15 cellular contexts compared by ENCODE assay signal in the genomic region with DNA sequence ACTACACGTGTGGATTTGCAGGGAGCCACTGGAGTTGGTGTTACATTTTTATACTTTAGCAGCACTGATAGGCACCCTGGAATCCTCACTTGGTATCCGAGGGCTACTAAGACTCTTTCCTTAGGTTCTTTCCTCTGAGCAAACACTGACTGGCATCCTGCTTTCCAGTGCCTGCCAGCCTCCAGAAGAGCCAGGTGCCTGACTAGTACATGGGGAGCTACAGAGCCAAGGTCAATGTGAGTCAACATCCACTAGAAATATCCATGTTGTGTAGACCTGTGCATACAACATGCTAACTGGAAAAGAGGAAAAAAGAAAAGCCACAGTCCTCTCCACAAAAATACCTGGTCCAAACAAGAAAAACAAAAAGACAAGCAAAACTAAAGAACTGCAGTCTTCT. TPM values are rescaled to one million over a fixed set of nuclear protein-coding genes. Genes with fewer than 3 reads are reported as not detected.
DNase-seq lines count a peak whose midpoint lies in the region; ATAC-seq and TF ChIP-seq lines count a peak whose summit lies in the region.
"Had no signal": no experiment of that assay in that cellular context is flagged by ENCODE, and none has a peak within 500 bp of the region (broad histone marks: within the 10 kb centered on the region; RNA-seq: fewer than 3 reads in every experiment).

No MANE protein-coding gene starts in this region.

- H3K4me1 ChIP-seq in CD8-positive, alpha-beta T cell (ENCODE audit: insufficient read depth, low read length) = peaks cover 36% of the 10 kb centered on the region
- H3K4me1 ChIP-seq in right lobe of liver = peaks cover 0 to 26% (median 4%) of the 10 kb centered on the region in 4 donors

- no peaks in the 10 kb centered on the region for H3K9me3 Mint-ChIP-seq in activated naive CD4-positive, alpha-beta T cell treated with anti-CD3 and anti-CD28 coated beads for 36 hours
- H3K9me3 Mint-ChIP-seq in CD8-positive, alpha-beta T cell = no peaks in the 10 kb centered on the region
- H3K9me3 Mint-ChIP-seq in activated CD4-positive, alpha-beta T cell treated with anti-CD3 and anti-CD28 coated beads, Interleukin-2, amount 10 ng/mL, durations not matched to agents 24 days and 14 days = no peaks in the 10 kb centered on the region
- H3K9me3 Mint-ChIP-seq: CD4-positive, CD25-positive, alpha-beta regulatory T cell had no signal

- ATAC-seq in CD8-positive, alpha-beta T cell = no peak
- peak in 3 of 4 donors; percentile 40 to 72 (median 53) for ATAC-seq in right lobe of liver
- ATAC-seq: HCT116 had no signal

- H3K27ac Mint-ChIP-seq in activated naive CD4-positive, alpha-beta T cell treated with anti-CD3 and anti-CD28 coated beads for 36 hours = peak overlapping the region; percentile 25
- peak overlapping the region; percentile 41 for H3K27ac Mint-ChIP-seq in CD8-positive, alpha-beta T cell
- H3K27ac Mint-ChIP-seq in activated CD4-positive, alpha-beta T cell treated with anti-CD3 and anti-CD28 coated beads, Interleukin-2, amount 10 ng/mL, durations not matched to agents 24 days and 14 days = no peak overlapping the region

- H3K9me3 ChIP-seq in CD8-positive, alpha-beta T cell (ENCODE audit: low read length) = no peaks in the 10 kb centered on the region
- no peaks in the 10 kb centered on the region for H3K9me3 ChIP-seq in SK-N-MC (ENCODE audit: low read depth, low read length)
- H3K9me3 ChIP-seq in right lobe of liver = no peaks in the 10 kb centered on the region
- H3K9me3 ChIP-seq: BLaER1 treated with 17β-estradiol and CSF1 and Interleukin-3, amounts not matched to agents 10 nM and 100 nM had no signal

- peaks cover 44% of the 10 kb centered on the region for H3K36me3 Mint-ChIP-seq in activated naive CD4-positive, alpha-beta T cell treated with anti-CD3 and anti-CD28 coated beads for 36 hours (ENCODE audit: low read depth)
- peaks cover 77% of the 10 kb centered on the region for H3K36me3 Mint-ChIP-seq in CD8-positive, alpha-beta T cell
- peaks cover 66% of the 10 kb centered on the region for H3K36me3 Mint-ChIP-seq in activated CD4-positive, alpha-beta T cell treated with anti-CD3 and anti-CD28 coated beads, Interleukin-2, amount 10 ng/mL, durations not matched to agents 24 days and 14 days (ENCODE audit: low read depth)

- no peak for TF ChIP-seq POLR2A in right lobe of liver (IDR thresholded peaks at IDR 0.05)

- H3K27me3 Mint-ChIP-seq in activated naive CD4-positive, alpha-beta T cell treated with anti-CD3 and anti-CD28 coated beads for 36 hours (ENCODE audit: low read depth) = no peaks in the 10 kb centered on the region
- no peaks in the 10 kb centered on the region for H3K27me3 Mint-ChIP-seq in CD8-positive, alpha-beta T cell (ENCODE audit: low read depth)
- H3K27me3 Mint-ChIP-seq in activated CD4-positive, alpha-beta T cell treated with anti-CD3 and anti-CD28 coated beads, Interleukin-2, amount 10 ng/mL, durations not matched to agents 24 days and 14 days = no peaks in the 10 kb centered on the region
- H3K27me3 Mint-ChIP-seq: CD4-positive, CD25-positive, alpha-beta regulatory T cell had no signal

- no peak overlapping the region for H3K4me3 ChIP-seq in CD8-positive, alpha-beta T cell (ENCODE audit: low read depth, low read length)
- H3K4me3 ChIP-seq in SK-N-MC (no peak overlapping the region), right lobe of liver (no peak overlapping the region)
- H3K4me3 ChIP-seq: BLaER1 treated with 17β-estradiol and CSF1 and Interleukin-3, amounts not matched to agents 10 nM and 100 nM; GM23248 had no signal

- POLR2A ChIA-PET in CD8-positive, alpha-beta T cell (lab: Charles Lee) = no interaction called here

- peaks cover 28% of the 10 kb centered on the region for H3K36me3 ChIP-seq in CD8-positive, alpha-beta T cell (ENCODE audit: insufficient read depth, low read length)
- peaks cover 79% of the 10 kb centered on the region for H3K36me3 ChIP-seq in SK-N-MC (ENCODE audit: insufficient read depth, low read length)
- peaks cover 4 to 52% (median 14%) of the 10 kb centered on the region in 4 donors for H3K36me3 ChIP-seq in right lobe of liver

- 63% methylated on average over 2 of the region's 2 CpGs for WGBS in right lobe of liver (ENCODE audit: insufficient coverage, low coverage, low lambda C conversion rate, missing lambda C conversion rate)

- H3K4me1 Mint-ChIP-seq in activated naive CD4-positive, alpha-beta T cell treated with anti-CD3 and anti-CD28 coated beads for 36 hours (ENCODE audit: low read depth) = peaks cover 52% of the 10 kb centered on the region
- H3K4me1 Mint-ChIP-seq in CD8-positive, alpha-beta T cell (ENCODE audit: low read depth) = peaks cover 50% of the 10 kb centered on the region
- peaks cover 38% of the 10 kb centered on the region for H3K4me1 Mint-ChIP-seq in activated CD4-positive, alpha-beta T cell treated with anti-CD3 and anti-CD28 coated beads, Interleukin-2, amount 10 ng/mL, durations not matched to agents 24 days and 14 days

- no peak overlapping the region for H3K4me3 Mint-ChIP-seq in activated naive CD4-positive, alpha-beta T cell treated with anti-CD3 and anti-CD28 coated beads for 36 hours
- no peak overlapping the region for H3K4me3 Mint-ChIP-seq in CD8-positive, alpha-beta T cell
- no peak overlapping the region for H3K4me3 Mint-ChIP-seq in activated CD4-positive, alpha-beta T cell treated with anti-CD3 and anti-CD28 coated beads, Interleukin-2, amount 10 ng/mL, durations not matched to agents 24 days and 14 days

- intact Hi-C loops in activated naive CD4-positive, alpha-beta T cell treated with anti-CD3 and anti-CD28 coated beads for 36 hours (cut with micrococcal nuclease) = no loop called here
- intact Hi-C loops in CD8-positive, alpha-beta T cell (cut with DNase I, micrococcal nuclease) = no loop called here
- intact Hi-C loops in right lobe of liver (cut with DNase I) = no loop called here
- intact Hi-C loops in activated CD4-positive, alpha-beta T cell treated with anti-CD3 and anti-CD28 coated beads, Interleukin-2, amount 10 ng/mL, durations not matched to agents 24 days and 14 days (cut with micrococcal nuclease) = no loop called here

- H3K27ac ChIP-seq in CD8-positive, alpha-beta T cell (ENCODE audit: low read depth, low read length) = no peak overlapping the region
- H3K27ac ChIP-seq in SK-N-MC = peak overlapping the region; percentile 32; the same call in 1 of the 2 replicates
- H3K27ac ChIP-seq in right lobe of liver = no peak overlapping the region
- H3K27ac ChIP-seq: BLaER1 treated with 17β-estradiol and CSF1 and Interleukin-3, amounts not matched to agents 10 nM and 100 nM; GM23248; HL-60 had no signal

- CTCF ChIA-PET in activated naive CD4-positive, alpha-beta T cell treated with anti-CD3 and anti-CD28 coated beads for 36 hours (lab: Charles Lee) = interaction anchor here (0.7 kb wide), 1 partner anchor 146 kb away, joined by 4 read pairs; no protein-coding TSS in a partner anchor
- CTCF ChIA-PET in CD8-positive, alpha-beta T cell (lab: Charles Lee) = interaction anchor here (0.8 kb wide), 1 partner anchor 10 kb away, joined by 3 read pairs; no protein-coding TSS in a partner anchor

- H3K27me3 ChIP-seq in CD8-positive, alpha-beta T cell (ENCODE audit: insufficient read depth, low read length) = no peaks in the 10 kb centered on the region
- H3K27me3 ChIP-seq in right lobe of liver = no peaks in the 10 kb centered on the region
- H3K27me3 ChIP-seq: BLaER1 treated with 17β-estradiol and CSF1 and Interleukin-3, amounts not matched to agents 10 nM and 100 nM had no signal

- no peak for DNase-seq in activated naive CD4-positive, alpha-beta T cell treated with anti-CD3 and anti-CD28 coated beads for 36 hours
- DNase-seq in activated naive CD4-positive, alpha-beta T cell treated with anti-CD3 and anti-CD28 coated beads, Interleukin-2, amount 50 U/mL, for 16 hours = no peak
- no peak for DNase-seq in CD8-positive, alpha-beta T cell
- DNase-seq in SK-N-MC (ENCODE audit: low read depth, low spot score) = no peak
- no peak for DNase-seq in right lobe of liver
- no peak for DNase-seq in NCI-H128 (lab: John Stamatoyannopoulos, UW; ENCODE audit: unreplicated experiment)
- no peak for DNase-seq in NCI-H1092 treated with DMSO at 0.1 percent for 48 hours (lab: John Stamatoyannopoulos, UW)
- DNase-seq in activated CD4-positive, alpha-beta T cell treated with anti-CD3 and anti-CD28 coated beads, Interleukin-2, amount 10 ng/mL, durations not matched to agents 24 days and 14 days = no peak
- DNase-seq: ACHN; CD4-positive, CD25-positive, alpha-beta regulatory T cell; EL; GM23248 had no signal

- no peak overlapping the region for H3K9ac ChIP-seq in SK-N-MC (ENCODE audit: insufficient read length)
- H3K9ac ChIP-seq: BLaER1 treated with 17β-estradiol and CSF1 and Interleukin-3, amounts not matched to agents 10 nM and 100 nM; GM23248 had no signal

- no peak for TF ChIP-seq CTCF in CD8-positive, alpha-beta T cell (IDR thresholded peaks at IDR 0.05)
- no peak for TF ChIP-seq CTCF in right lobe of liver (IDR thresholded peaks at IDR 0.05)

RNA-seq across cellular contexts. Expression of a gene that starts 5.9 kb away (rescaled TPM):
- not detected for total RNA-seq in activated naive CD4-positive, alpha-beta T cell treated with anti-CD3 and anti-CD28 coated beads for 36 hours
- total RNA-seq in CD8-positive, alpha-beta T cell = not detected
- total RNA-seq in right lobe of liver = 1 to 10 TPM in 1 of 6 experiments, under 1 TPM in 4, not detected in 1; 0.06 to 1.5 (median 0.31) TPM
- not detected in 2 replicates for total RNA-seq in activated CD4-positive, alpha-beta T cell treated with anti-CD3 and anti-CD28 coated beads, Interleukin-2, amount 10 ng/mL, durations not matched to agents 24 days and 14 days
- total RNA-seq: GM23248 had no signal

RNA-seq across cellular contexts. Expression of a gene that starts 7.0 kb away (rescaled TPM):
- total RNA-seq in activated naive CD4-positive, alpha-beta T cell treated with anti-CD3 and anti-CD28 coated beads for 36 hours = 10 to 100 TPM; 74.5 to 86.3 TPM
- 10 to 100 TPM; 50.4 to 52.2 TPM for total RNA-seq in CD8-positive, alpha-beta T cell
- total RNA-seq in right lobe of liver = 10 to 100 TPM; 15.8 to 34.6 (median 30.5) TPM
- total RNA-seq in activated CD4-positive, alpha-beta T cell treated with anti-CD3 and anti-CD28 coated beads, Interleukin-2, amount 10 ng/mL, durations not matched to agents 24 days and 14 days = 69.9 and 70.9 TPM in 2 replicates

RNA-seq across cellular contexts. Expression of a gene that starts 17.5 kb away (rescaled TPM):
- 100 to 1,000 TPM; 170 to 180 TPM for total RNA-seq in activated naive CD4-positive, alpha-beta T cell treated with anti-CD3 and anti-CD28 coated beads for 36 hours
- total RNA-seq in CD8-positive, alpha-beta T cell = 10 to 100 TPM; 73.4 to 75.5 TPM
- total RNA-seq in right lobe of liver = 10 to 100 TPM; 16.3 to 37.5 (median 23.3) TPM
- 119 and 123 TPM in 2 replicates for total RNA-seq in activated CD4-positive, alpha-beta T cell treated with anti-CD3 and anti-CD28 coated beads, Interleukin-2, amount 10 ng/mL, durations not matched to agents 24 days and 14 days

RNA-seq across cellular contexts. Expression of a gene that starts 18.0 kb away (rescaled TPM):
- 10 to 100 TPM; 17.3 to 17.9 TPM for total RNA-seq in activated naive CD4-positive, alpha-beta T cell treated with anti-CD3 and anti-CD28 coated beads for 36 hours
- total RNA-seq in CD8-positive, alpha-beta T cell = 1 to 10 TPM; 5.1 to 7.0 TPM
- total RNA-seq in right lobe of liver = 100 to 1,000 TPM; 198 to 296 (median 222) TPM
- 48.1 and 51.1 TPM in 2 replicates for total RNA-seq in activated CD4-positive, alpha-beta T cell treated with anti-CD3 and anti-CD28 coated beads, Interleukin-2, amount 10 ng/mL, durations not matched to agents 24 days and 14 days

RNA-seq across cellular contexts. Expression of a gene that starts 44.0 kb away (rescaled TPM):
- 100 to 1,000 TPM; 102 to 103 TPM for total RNA-seq in activated naive CD4-positive, alpha-beta T cell treated with anti-CD3 and anti-CD28 coated beads for 36 hours
- total RNA-seq in CD8-positive, alpha-beta T cell = 100 to 1,000 TPM; 101 to 113 TPM
- total RNA-seq in right lobe of liver = 10 to 100 TPM; 31.1 to 41.4 (median 36.5) TPM
- 119 and 120 TPM in 2 replicates for total RNA-seq in activated CD4-positive, alpha-beta T cell treated with anti-CD3 and anti-CD28 coated beads, Interleukin-2, amount 10 ng/mL, durations not matched to agents 24 days and 14 days
